Comparison of ENCODE assay signal across 19 cellular contexts in the genomic region with DNA sequence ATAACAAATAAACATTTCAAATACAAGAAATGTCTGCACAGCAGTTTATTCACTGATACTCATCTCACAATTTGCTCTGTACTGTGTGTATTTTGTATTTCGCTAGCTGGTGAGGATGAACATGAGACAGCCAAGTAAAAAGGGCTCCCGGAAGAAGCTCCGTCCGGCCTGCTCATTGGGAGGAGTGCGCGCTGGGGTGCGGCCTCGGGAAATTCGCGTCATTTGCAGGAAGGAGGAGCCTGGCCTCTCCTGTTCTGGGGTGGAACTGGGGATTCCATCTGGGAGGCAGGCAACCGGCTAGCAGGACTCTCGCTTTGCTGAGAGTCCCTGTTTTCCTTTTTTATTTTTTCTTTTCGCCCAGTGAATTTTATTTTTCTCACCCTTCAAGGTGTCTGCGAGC.
DNase-seq lines count a peak whose midpoint lies in the region; ATAC-seq and TF ChIP-seq lines count a peak whose summit lies in the region.
"Had no signal": no experiment of that assay in that cellular context is flagged by ENCODE, and none has a peak within 500 bp of the region (broad histone marks: within the 10 kb centered on the region; RNA-seq: fewer than 3 reads in every experiment).

No MANE protein-coding gene starts in this region.

- intact Hi-C loops in activated CD4-positive, alpha-beta T cell treated with anti-CD3 and anti-CD28 coated beads, Interleukin-2, amount 10 ng/mL, durations not matched to agents 24 days and 14 days (cut with micrococcal nuclease), result no loop called here

- H3K27ac Mint-ChIP-seq in neural progenitor cell, result no peak overlapping the region
- no peak overlapping the region for H3K27ac Mint-ChIP-seq in activated CD4-positive, alpha-beta T cell treated with anti-CD3 and anti-CD28 coated beads, Interleukin-2, amount 10 ng/mL, durations not matched to agents 24 days and 14 days
- H3K27ac Mint-ChIP-seq: B cell; CD4-positive, alpha-beta T cell; CD8-positive, alpha-beta T cell had no signal

- no peaks in the 10 kb centered on the region for H3K9me3 ChIP-seq in neural progenitor cell (ENCODE audit: low read depth)
- H3K9me3 ChIP-seq: A549, Caco-2 had no signal

- no peaks in the 10 kb centered on the region for H3K4me1 ChIP-seq in neural progenitor cell
- H3K4me1 ChIP-seq: A549, Caco-2 had no signal

- DNase-seq in DMS53 (lab: John Stamatoyannopoulos, UW) (peak; percentile 5), DMS53 treated with DMSO at 0.1 percent for 48 hours (lab: John Stamatoyannopoulos, UW; ENCODE audit: unreplicated experiment) (no peak), neural progenitor cell (ENCODE audit: low spot score) (no peak)
- no peak for DNase-seq in activated CD4-positive, alpha-beta T cell treated with anti-CD3 and anti-CD28 coated beads, Interleukin-2, amount 10 ng/mL, durations not matched to agents 24 days and 14 days
- DNase-seq: AML-193; Caco-2; Calu3; CD4-positive, alpha-beta T cell; CD8-positive, alpha-beta T cell; DMS79 treated with DMSO at 0.1 percent for 48 hours; EL; GDM1 had no signal

- no peak overlapping the region for H3K4me3 ChIP-seq in neural progenitor cell
- H3K4me3 ChIP-seq: A549; BLaER1 treated with 17β-estradiol and CSF1 and Interleukin-3, amounts not matched to agents 10 nM and 100 nM; GM12878 had no signal

- H3K79me2 ChIP-seq in neural progenitor cell (ENCODE audit: low read depth), result no peaks in the 10 kb centered on the region

- H3K36me3 ChIP-seq in neural progenitor cell, result no peaks in the 10 kb centered on the region
- H3K36me3 ChIP-seq: BLaER1 treated with 17β-estradiol and CSF1 and Interleukin-3, amounts not matched to agents 10 nM and 100 nM had no signal

- no peaks in the 10 kb centered on the region for H3K36me3 Mint-ChIP-seq in neural progenitor cell
- H3K36me3 Mint-ChIP-seq in activated CD4-positive, alpha-beta T cell treated with anti-CD3 and anti-CD28 coated beads, Interleukin-2, amount 10 ng/mL, durations not matched to agents 24 days and 14 days (ENCODE audit: low read depth), result no peaks in the 10 kb centered on the region
- H3K36me3 Mint-ChIP-seq: CD8-positive, alpha-beta T cell had no signal

- H3K9me3 Mint-ChIP-seq in neural progenitor cell, result no peaks in the 10 kb centered on the region
- H3K9me3 Mint-ChIP-seq in activated CD4-positive, alpha-beta T cell treated with anti-CD3 and anti-CD28 coated beads, Interleukin-2, amount 10 ng/mL, durations not matched to agents 24 days and 14 days, result peaks cover 6% of the 10 kb centered on the region

- ATAC-seq in HG03565 (IDR thresholded peaks at IDR 0.05; ENCODE audit: unreplicated experiment), result no peak
- ATAC-seq: A549; CD8-positive, alpha-beta T cell; GM12878 had no signal

- no peak overlapping the region for H3K4me2 ChIP-seq in neural progenitor cell
- H3K4me2 ChIP-seq: A549 had no signal

- H3K4me3 Mint-ChIP-seq in neural progenitor cell, result no peak overlapping the region
- no peak overlapping the region for H3K4me3 Mint-ChIP-seq in activated CD4-positive, alpha-beta T cell treated with anti-CD3 and anti-CD28 coated beads, Interleukin-2, amount 10 ng/mL, durations not matched to agents 24 days and 14 days
- H3K4me3 Mint-ChIP-seq: B cell; CD4-positive, alpha-beta T cell; CD8-positive, alpha-beta T cell had no signal

- H3F3A ChIP-seq in neural progenitor cell (ENCODE audit: low read depth), result no peaks in the 10 kb centered on the region

- peak overlapping the region; percentile 34 for H2AFZ ChIP-seq in neural progenitor cell (replicated peaks)

- no peaks in the 10 kb centered on the region for H3K27me3 ChIP-seq in neural progenitor cell
- H3K27me3 ChIP-seq: BLaER1 treated with 17β-estradiol and CSF1 and Interleukin-3, amounts not matched to agents 10 nM and 100 nM had no signal

- H3K27me3 Mint-ChIP-seq in neural progenitor cell (ENCODE audit: insufficient read depth, low read depth), result no peaks in the 10 kb centered on the region
- H3K27me3 Mint-ChIP-seq in activated CD4-positive, alpha-beta T cell treated with anti-CD3 and anti-CD28 coated beads, Interleukin-2, amount 10 ng/mL, durations not matched to agents 24 days and 14 days, result no peaks in the 10 kb centered on the region
- H3K27me3 Mint-ChIP-seq: B cell; CD4-positive, alpha-beta T cell had no signal

- H3K4me1 Mint-ChIP-seq in neural progenitor cell, result peaks cover 4% of the 10 kb centered on the region
- no peaks in the 10 kb centered on the region for H3K4me1 Mint-ChIP-seq in activated CD4-positive, alpha-beta T cell treated with anti-CD3 and anti-CD28 coated beads, Interleukin-2, amount 10 ng/mL, durations not matched to agents 24 days and 14 days
- H3K4me1 Mint-ChIP-seq: B cell had no signal

- no peak overlapping the region for H3K27ac ChIP-seq in neural progenitor cell
- H3K27ac ChIP-seq: 22Rv1; A549; BLaER1 treated with 17β-estradiol and CSF1 and Interleukin-3, amounts not matched to agents 10 nM and 100 nM; C4-2B had no signal

- H3K9ac ChIP-seq in neural progenitor cell, result no peak overlapping the region
- H3K9ac ChIP-seq: BLaER1 treated with 17β-estradiol and CSF1 and Interleukin-3, amounts not matched to agents 10 nM and 100 nM had no signal

- no peak for TF ChIP-seq CTCF in neural progenitor cell (IDR thresholded peaks at IDR 0.05)

- H4K20me1 ChIP-seq in neural progenitor cell (ENCODE audit: low read depth), result no peaks in the 10 kb centered on the region
- H4K20me1 ChIP-seq: BLaER1 treated with 17β-estradiol and CSF1 and Interleukin-3, amounts not matched to agents 10 nM and 100 nM had no signal
